1 cellular context compared by ENCODE assay signal in genomic region chr2:72131371-72131891, GRCh38.
TF ChIP-seq lines count a peak whose summit lies in the region.

No MANE protein-coding gene starts in this region.

TF ChIP-seq in IMR-90, 13 proteins besides CTCF, POLR2A, EP300 and RAD21:
- TF ChIP-seq ELK1 (IDR thresholded peaks at IDR 0.05; ENCODE audit: borderline replicate concordance, low read depth, low read length), result no peak
- no peak for TF ChIP-seq USF2 (IDR thresholded peaks at IDR 0.05; ENCODE audit: low read depth, low read length)
